Comparison of ENCODE assay signal across 1 cellular context in the genomic region with DNA sequence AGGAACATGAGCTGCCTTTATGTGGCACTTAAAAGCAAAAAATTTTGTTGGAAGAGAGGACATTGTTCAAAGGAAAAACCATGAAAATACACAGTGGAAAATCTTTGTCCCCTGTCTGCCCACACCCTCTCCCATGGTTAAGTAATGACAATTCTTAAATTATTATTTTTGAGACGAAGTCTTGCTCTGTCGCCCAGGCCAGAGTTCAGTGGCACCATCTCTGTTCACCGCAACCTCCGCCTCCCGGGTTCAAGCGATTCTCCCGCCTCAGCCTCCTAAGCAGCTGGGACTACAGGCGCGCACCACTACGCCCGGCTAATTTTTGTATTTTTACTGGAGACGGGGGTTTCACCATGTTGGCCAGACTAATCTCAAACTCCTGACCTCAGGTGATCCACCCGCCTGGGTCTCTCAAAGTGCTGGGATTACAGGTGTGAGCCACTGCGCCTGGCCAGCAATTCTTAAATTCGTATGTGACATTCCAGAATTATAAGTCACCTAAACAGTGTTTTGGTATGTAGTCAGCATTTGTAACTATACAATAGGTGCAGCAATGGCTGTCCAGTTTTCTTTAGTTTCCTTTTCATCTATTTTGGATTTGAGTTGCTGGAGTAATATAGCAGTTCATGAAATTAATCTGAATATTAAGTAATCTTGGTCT.
TF ChIP-seq lines count a peak whose summit lies in the region.

No MANE protein-coding gene starts in this region.

TF ChIP-seq in A549, 52 proteins besides CTCF, POLR2A, EP300 and RAD21 (continued from another document):
- TF ChIP-seq BCL3 (IDR thresholded peaks at IDR 0.05): no peak
- no peak; a peak in 1 of 5 replicates for TF ChIP-seq JUN (IDR thresholded peaks at IDR 0.05)
